Comparison of ENCODE assay signal across 10 cellular contexts in genomic region chr6:125985967-125986294, GRCh38. TPM values are rescaled to one million over a fixed set of nuclear protein-coding genes. Genes with fewer than 3 reads are reported as not detected.
A peak's percentile ranks its signal among the peaks of the same experiment; 100 is the strongest.
DNase-seq lines count a peak whose midpoint lies in the region; ATAC-seq, FAIRE-seq and TF ChIP-seq lines count a peak whose summit lies in the region.
"Had no signal": no experiment of that assay in that cellular context is flagged by ENCODE, and none has a peak within 500 bp of the region (broad histone marks: within the 10 kb centered on the region; RNA-seq: fewer than 3 reads in every experiment).

No MANE protein-coding gene starts in this region.

- no peak overlapping the region for H3K27ac Mint-ChIP-seq in GM23338
- H3K27ac Mint-ChIP-seq: stimulated activated effector memory CD8-positive, alpha-beta T cell treated with anti-CD3 and anti-CD28 coated beads, Interleukin-12 subunit alpha, Interleukin-12 subunit beta, amount 100 ng/mL, for 72 hours had no signal

- peak overlapping the region; percentile 93 for H3K4me3 ChIP-seq in GM23338
- peak overlapping the region; percentile 71 to 91 (median 80) for H3K4me3 ChIP-seq in adrenal gland
- peak overlapping the region; percentile 74 to 98 (median 98) for H3K4me3 ChIP-seq in keratinocyte (ENCODE audit: control insufficient read depth in 2 of 3, extremely low read depth in 1 of 3, insufficient read depth in 2 of 3, low read depth in 1 of 3, low read length in 3 of 3)

- H2AFZ ChIP-seq in GM23338 (peak overlapping the region; percentile 60), keratinocyte (ENCODE audit: control insufficient read depth, low read length) (peak overlapping the region; percentile 100)

- H3K27ac ChIP-seq in GM23338 (ENCODE audit: low read depth) (peak overlapping the region; percentile 67), adrenal gland (peak overlapping the region in 4 of 5 donors; percentile 29 to 85 (median 78)), keratinocyte (ENCODE audit: control insufficient read depth, insufficient read depth, low read length) (peak overlapping the region; percentile 95), substantia nigra (ENCODE audit: low read depth, low read length, poor library complexity, severe bottlenecking) (peak overlapping the region; percentile 76)

- no peaks in the 10 kb centered on the region for H3F3A ChIP-seq in GM23338 (replicated peaks; ENCODE audit: low read depth)

- dilution Hi-C loops in keratinocyte (cut with MboI; ENCODE audit: extremely low pct_ligation_motif_present, low sequenced_read_pairs): no loop called here

- DNase-seq in GM23338 (ENCODE audit: low spot score) (no peak), adrenal gland (no peak), keratinocyte (ENCODE audit: low read depth, low spot score) (no peak), substantia nigra (lab: John Stamatoyannopoulos, UW) (no peak), RCC 7860 (ENCODE audit: low spot score) (no peak), erythroblast (lab: John Stamatoyannopoulos, UW) (no peak), C1 segment of cervical spinal cord (lab: John Stamatoyannopoulos, UW) (no peak)
- no peak for DNase-seq in activated T-cell treated with anti-CD3 and anti-CD28 coated beads, Interleukin-2, amount 50 U/mL, for 48 hours

- peaks cover 46% of the 10 kb centered on the region for H3K79me2 ChIP-seq in GM23338 (replicated peaks; ENCODE audit: insufficient read depth)
- peaks cover 44% of the 10 kb centered on the region for H3K79me2 ChIP-seq in keratinocyte (ENCODE audit: control insufficient read depth, insufficient read depth, low read length)

- H3K9ac ChIP-seq in keratinocyte (ENCODE audit: control insufficient read depth, extremely low read depth, insufficient read depth, low read length): peak overlapping the region; percentile 96

- WGBS in adrenal gland, 4 donors: 2 to 7% (median 4%) methylated on average over 3 of the region's 3 CpGs

- no peak overlapping the region for H3K4me3 Mint-ChIP-seq in GM23338
- H3K4me3 Mint-ChIP-seq: mesothelial cell of epicardium; stimulated activated effector memory CD8-positive, alpha-beta T cell treated with anti-CD3 and anti-CD28 coated beads, Interleukin-12 subunit alpha, Interleukin-12 subunit beta, amount 100 ng/mL, for 72 hours had no signal

- no peaks in the 10 kb centered on the region for H3K9me3 ChIP-seq in adrenal gland (replicated peaks in 1 of 3)
- no peaks in the 10 kb centered on the region for H3K9me3 ChIP-seq in keratinocyte (ENCODE audit: control insufficient read depth, low read depth, low read length)

- H3K36me3 ChIP-seq in GM23338 (ENCODE audit: insufficient read depth) (no peaks in the 10 kb centered on the region), adrenal gland (replicated peaks in 1 of 2) (no peaks in the 10 kb centered on the region), keratinocyte (ENCODE audit: control insufficient read depth in 2 of 2, extremely low read depth in 1 of 2, insufficient read depth in 2 of 2, low read length in 2 of 2) (no peaks in the 10 kb centered on the region)

- ATAC-seq in GM23338: no peak

- H3K4me1 ChIP-seq in GM23338 (ENCODE audit: insufficient read depth): peaks cover 37% of the 10 kb centered on the region
- peaks cover 9 to 32% of the 10 kb centered on the region in 2 donors for H3K4me1 ChIP-seq in adrenal gland (replicated peaks in 1 of 2)
- peaks cover 24% of the 10 kb centered on the region for H3K4me1 ChIP-seq in keratinocyte (ENCODE audit: control insufficient read depth, extremely low read depth, insufficient read depth, low read length)

- H4K20me1 ChIP-seq in GM23338 (replicated peaks; ENCODE audit: insufficient read depth) (peaks cover 8% of the 10 kb centered on the region; the same call in 1 of the 2 replicates), keratinocyte (ENCODE audit: control insufficient read depth, extremely low read depth, insufficient read depth, low read length) (no peaks in the 10 kb centered on the region)

- H3K9me2 ChIP-seq in GM23338 (ENCODE audit: insufficient read depth): no peaks in the 10 kb centered on the region

- peaks cover 8% of the 10 kb centered on the region; the same call in 1 of the 3 replicates for H3K4me1 Mint-ChIP-seq in GM23338
- H3K4me1 Mint-ChIP-seq: stimulated activated effector memory CD8-positive, alpha-beta T cell treated with anti-CD3 and anti-CD28 coated beads, Interleukin-12 subunit alpha, Interleukin-12 subunit beta, amount 100 ng/mL, for 72 hours had no signal

- H3K27me3 ChIP-seq in GM23338 (ENCODE audit: insufficient read depth) (no peaks in the 10 kb centered on the region), adrenal gland (no peaks in the 10 kb centered on the region), keratinocyte (ENCODE audit: control insufficient read depth, extremely low read depth, insufficient read depth, low read length) (no peaks in the 10 kb centered on the region)

- no peaks in the 10 kb centered on the region for H3K27me3 Mint-ChIP-seq in GM23338 (ENCODE audit: insufficient read depth, low read depth, poor library complexity)

- H3K9me3 Mint-ChIP-seq in GM23338: no peaks in the 10 kb centered on the region
- H3K9me3 Mint-ChIP-seq: mesothelial cell of epicardium; stimulated activated effector memory CD8-positive, alpha-beta T cell treated with anti-CD3 and anti-CD28 coated beads, Interleukin-12 subunit alpha, Interleukin-12 subunit beta, amount 100 ng/mL, for 72 hours had no signal

- TF ChIP-seq CTCF in GM23338 (conservative IDR thresholded peaks at IDR 0.05; ENCODE audit: low read depth in 2 of 2): no peak
- no peak for TF ChIP-seq CTCF in adrenal gland (IDR thresholded peaks at IDR 0.05)
- no peak for TF ChIP-seq CTCF in keratinocyte (optimal IDR thresholded peaks at IDR 0.05 in 1 of 3, IDR thresholded peaks at IDR 0.05 in 1 of 3, conservative IDR thresholded peaks at IDR 0.05 in 1 of 3; ENCODE audit: extremely low read depth in 1 of 3, insufficient read depth in 2 of 3, low read length in 3 of 3)

- FAIRE-seq in keratinocyte (lab: Jason Lieb, UNC) (no peak), RCC 7860 (lab: Jason Lieb, UNC) (no peak)

- H3K4me2 ChIP-seq in GM23338 (peak overlapping the region; percentile 79), keratinocyte (ENCODE audit: control insufficient read depth, extremely low read depth, insufficient read depth, low read depth, low read length) (peak overlapping the region; percentile 88)

- TF ChIP-seq POLR2A in adrenal gland (IDR thresholded peaks at IDR 0.05) (no peak), erythroblast (IDR thresholded peaks at IDR 0.05; ENCODE audit: low read length) (no peak)

- peaks cover 2% of the 10 kb centered on the region for H3K9me1 ChIP-seq in keratinocyte (ENCODE audit: control insufficient read depth, extremely low read depth, insufficient read depth, low read length)

- intact Hi-C loops in adrenal gland (cut with DNase I): no loop called here

- H3K36me3 Mint-ChIP-seq in GM23338 (ENCODE audit: low read depth): no peaks in the 10 kb centered on the region
- H3K36me3 Mint-ChIP-seq: mesothelial cell of epicardium; stimulated activated effector memory CD8-positive, alpha-beta T cell treated with anti-CD3 and anti-CD28 coated beads, Interleukin-12 subunit alpha, Interleukin-12 subunit beta, amount 100 ng/mL, for 72 hours had no signal

TF ChIP-seq in GM23338, 12 proteins besides CTCF, POLR2A, EP300 and RAD21:
- no peak for TF ChIP-seq POLR2AphosphoS5 (IDR thresholded peaks at IDR 0.05; ENCODE audit: low read depth)
- TF ChIP-seq CREB1 (CRISPR knock-in tag; IDR thresholded peaks at IDR 0.05; ENCODE audit: low read depth): no peak
- TF ChIP-seq EZH2 (IDR thresholded peaks at IDR 0.05; ENCODE audit: low read depth, unreplicated experiment): no peak

RNA-seq across cellular contexts. Expression of gene TRMT11, which starts 0.4 kb away (rescaled TPM):
- 44.5 and 49.5 TPM in 2 replicates for total RNA-seq in GM23338 (2014; rRNA removed; shearing (Covaris generic))
- polyA plus RNA-seq in GM23338 (2016; fragmentation: Nextera tagmentation; extraction: Ambion mirVana) (41.9 and 50.9 TPM in 2 replicates), adrenal gland (10 to 100 TPM in 2 of 3 donors, 1 to 10 TPM in 1; 9.7 to 21.3 (median 12.5) TPM), keratinocyte (14.7 to 23.0 TPM (median 15.0 TPM) in 3 replicates)
- 10 to 100 TPM; 10.9 to 24.0 (median 17.9) TPM for total RNA-seq in adrenal gland
- 14.9 TPM for polyA plus RNA-seq in keratinocyte (2011; ENCODE audit: low read depth)
- polyA plus RNA-seq in keratinocyte (2011; cell fraction: cytosol; rRNA removed): 11.9 and 20.6 TPM in 2 replicates
- 23.0 and 33.3 TPM in 2 replicates for polyA plus RNA-seq in keratinocyte (2011; cell fraction: nucleus; rRNA removed)
- 10.7 and 13.5 TPM in 2 replicates for polyA plus RNA-seq in keratinocyte (2012; ENCODE audit: low replicate concordance)
- 1.1 to 30.8 TPM (median 9.2 TPM) in 3 replicates for polyA minus RNA-seq in keratinocyte
- 6.5 TPM for polyA minus RNA-seq in keratinocyte (2011; cell fraction: cytosol; rRNA and poly(A)+ RNA removed)
- 19.7 and 29.3 TPM in 2 replicates for polyA minus RNA-seq in keratinocyte (2011; cell fraction: nucleus; rRNA and poly(A)+ RNA removed)

RNA-seq across cellular contexts. Expression of gene HINT3, which starts 29.4 kb away (rescaled TPM):
- total RNA-seq in GM23338 (2014; rRNA removed; shearing (Covaris generic)): 8.0 and 10.3 TPM in 2 replicates
- polyA plus RNA-seq in GM23338 (2016; fragmentation: Nextera tagmentation; extraction: Ambion mirVana) (1.8 and 1.9 TPM in 2 replicates), adrenal gland (10 to 100 TPM in 1 of 3 donors, 1 to 10 TPM in 2; 4.7 to 40.6 (median 7.7) TPM), keratinocyte (1.5 to 3.9 TPM (median 2.9 TPM) in 3 replicates)
- 10 to 100 TPM; 23.4 to 39.3 (median 30.9) TPM for total RNA-seq in adrenal gland
- 39.6 TPM for polyA plus RNA-seq in keratinocyte (2011; ENCODE audit: low read depth)
- 3.5 and 4.5 TPM in 2 replicates for polyA plus RNA-seq in keratinocyte (2011; cell fraction: cytosol; rRNA removed)
- 1.9 TPM in 2 replicates for polyA plus RNA-seq in keratinocyte (2011; cell fraction: nucleus; rRNA removed)
- 7.4 and 19.7 TPM in 2 replicates for polyA plus RNA-seq in keratinocyte (2012; ENCODE audit: low replicate concordance)
- 0.52 to 1.4 TPM (median 0.99 TPM) in 3 replicates for polyA minus RNA-seq in keratinocyte
- 6.7 TPM for polyA minus RNA-seq in keratinocyte (2011; cell fraction: cytosol; rRNA and poly(A)+ RNA removed)
- polyA minus RNA-seq in keratinocyte (2011; cell fraction: nucleus; rRNA and poly(A)+ RNA removed): 1.9 and 3.3 TPM in 2 replicates
